8 cellular contexts compared by ENCODE assay signal in the genomic region with DNA sequence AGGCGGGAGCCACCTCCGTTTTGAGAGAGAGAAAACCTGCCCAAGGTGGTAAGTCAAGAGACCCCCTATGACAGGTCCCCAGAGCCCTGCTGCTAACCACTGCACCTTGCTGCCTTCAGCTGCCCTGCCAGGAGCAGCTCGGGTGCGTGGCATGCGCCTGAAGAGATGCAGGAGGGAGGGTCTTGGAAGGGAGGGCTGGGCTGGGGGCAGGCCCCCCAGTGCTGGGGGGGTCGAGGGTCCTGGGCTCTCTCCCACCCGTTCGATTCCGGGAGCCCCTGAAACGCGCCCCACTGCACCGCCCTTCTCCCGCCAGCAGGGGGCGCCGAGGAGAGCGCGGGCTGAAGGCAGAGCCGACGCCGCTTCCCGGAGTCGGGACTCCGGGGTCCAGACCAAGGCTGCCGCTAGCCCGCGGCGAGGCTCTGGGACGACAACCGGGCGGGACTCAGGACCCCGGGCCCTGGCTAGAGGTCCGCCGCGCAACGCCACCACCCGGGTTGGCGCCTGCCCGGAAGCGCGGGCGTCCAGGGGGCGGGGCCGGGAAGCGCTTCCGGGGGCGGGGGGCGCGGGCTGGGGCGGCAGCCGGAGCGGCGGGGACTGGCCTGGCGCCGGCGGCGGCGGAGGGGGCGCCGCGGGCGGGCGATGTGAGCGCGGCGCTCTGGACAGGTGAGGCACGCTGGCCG. TPM values are rescaled to one million over a fixed set of nuclear protein-coding genes. Genes with fewer than 3 reads are reported as not detected.
A peak's percentile ranks its signal among the peaks of the same experiment; 100 is the strongest.
DNase-seq lines count a peak whose midpoint lies in the region; ATAC-seq and TF ChIP-seq lines count a peak whose summit lies in the region.

A gene with protein sequence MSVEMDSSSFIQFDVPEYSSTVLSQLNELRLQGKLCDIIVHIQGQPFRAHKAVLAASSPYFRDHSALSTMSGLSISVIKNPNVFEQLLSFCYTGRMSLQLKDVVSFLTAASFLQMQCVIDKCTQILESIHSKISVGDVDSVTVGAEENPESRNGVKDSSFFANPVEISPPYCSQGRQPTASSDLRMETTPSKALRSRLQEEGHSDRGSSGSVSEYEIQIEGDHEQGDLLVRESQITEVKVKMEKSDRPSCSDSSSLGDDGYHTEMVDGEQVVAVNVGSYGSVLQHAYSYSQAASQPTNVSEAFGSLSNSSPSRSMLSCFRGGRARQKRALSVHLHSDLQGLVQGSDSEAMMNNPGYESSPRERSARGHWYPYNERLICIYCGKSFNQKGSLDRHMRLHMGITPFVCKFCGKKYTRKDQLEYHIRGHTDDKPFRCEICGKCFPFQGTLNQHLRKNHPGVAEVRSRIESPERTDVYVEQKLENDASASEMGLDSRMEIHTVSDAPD (plus strand): TSS at position 563 of the 680 bp plus-strand sequence. CDS start 18,761 bp downstream, outside the sequence.

- H3K27ac Mint-ChIP-seq in effector memory CD8-positive, alpha-beta T cell, result peak within 1 kb of the TSS; percentile 81
- H3K27ac Mint-ChIP-seq in mesothelial cell of epicardium, result peak within 1 kb of the TSS; percentile 91

- H3K4me3 Mint-ChIP-seq in effector memory CD8-positive, alpha-beta T cell, result peak within 1 kb of the TSS; percentile 78 to 79
- H3K4me3 Mint-ChIP-seq in mesothelial cell of epicardium, result peak within 1 kb of the TSS; percentile 81

- peaks cover 20 to 24% of the 10 kb centered on the region in 2 donors for H3K4me1 Mint-ChIP-seq in effector memory CD8-positive, alpha-beta T cell (ENCODE audit: low read depth in 2 of 2)
- H3K4me1 Mint-ChIP-seq in mesothelial cell of epicardium, result peaks cover 28% of the 10 kb centered on the region

- peak; percentile 100 for TF ChIP-seq CTCF in mesothelial cell of epicardium (IDR thresholded peaks at IDR 0.05; ENCODE audit: unreplicated experiment)

- no peaks in the 10 kb centered on the region for H3K36me3 Mint-ChIP-seq in effector memory CD8-positive, alpha-beta T cell (ENCODE audit: insufficient read depth)
- peaks cover 4% of the 10 kb centered on the region for H3K36me3 Mint-ChIP-seq in mesothelial cell of epicardium

- peak; percentile 70 for DNase-seq in AG08395 (ENCODE audit: low spot score)
- DNase-seq in NCI-H510A (lab: John Stamatoyannopoulos, UW), result peak; percentile 65
- peak; percentile 96 for DNase-seq in activated CD8-positive, alpha-beta memory T cell treated with anti-CD3 and anti-CD28 coated beads for 24 hours
- DNase-seq in effector memory CD8-positive, alpha-beta T cell, result peak; percentile 76 to 81 (median 81)
- DNase-seq in mesothelial cell of epicardium (ENCODE audit: low spot score in 2 of 2, unreplicated experiment in 2 of 2), result peak; percentile 73 to 87
- peak; percentile 47 to 64 for DNase-seq in stimulated activated CD8-positive, alpha-beta memory T cell treated with anti-CD3 and anti-CD28 coated beads, Interleukin-2, amount 100 ng/mL, for 48 hours (ENCODE audit: low read depth in 2 of 2)

- no peaks in the 10 kb centered on the region for H3K9me3 Mint-ChIP-seq in effector memory CD8-positive, alpha-beta T cell
- H3K9me3 Mint-ChIP-seq in mesothelial cell of epicardium, result no peaks in the 10 kb centered on the region

- ATAC-seq in GM18519 (IDR thresholded peaks at IDR 0.05; ENCODE audit: low FRiP score, unreplicated experiment) (peak; percentile 48), HG03039 (IDR thresholded peaks at IDR 0.05; ENCODE audit: unreplicated experiment) (peak; percentile 59)
- peak; percentile 82 for ATAC-seq in effector memory CD8-positive, alpha-beta T cell (replicated peaks)

- peaks cover 10 to 28% of the 10 kb centered on the region in 2 donors for H3K27me3 Mint-ChIP-seq in effector memory CD8-positive, alpha-beta T cell
- peaks cover 15% of the 10 kb centered on the region for H3K27me3 Mint-ChIP-seq in mesothelial cell of epicardium (ENCODE audit: low read depth)

RNA-seq across cellular contexts. Expression of the gene that starts here (rescaled TPM):
- 23.3 to 24.7 TPM (median 24.0 TPM) in 3 replicates for total RNA-seq in mesothelial cell of epicardium

Comparison
In these comparisons a context has a peak if more than half of its experiments do, and no peak if none do; other contexts are left out.
1. Peak in every context shown above with its lines: DNase-seq and ATAC-seq.